ENCODE assay signal across 8 cellular contexts in the genomic region with DNA sequence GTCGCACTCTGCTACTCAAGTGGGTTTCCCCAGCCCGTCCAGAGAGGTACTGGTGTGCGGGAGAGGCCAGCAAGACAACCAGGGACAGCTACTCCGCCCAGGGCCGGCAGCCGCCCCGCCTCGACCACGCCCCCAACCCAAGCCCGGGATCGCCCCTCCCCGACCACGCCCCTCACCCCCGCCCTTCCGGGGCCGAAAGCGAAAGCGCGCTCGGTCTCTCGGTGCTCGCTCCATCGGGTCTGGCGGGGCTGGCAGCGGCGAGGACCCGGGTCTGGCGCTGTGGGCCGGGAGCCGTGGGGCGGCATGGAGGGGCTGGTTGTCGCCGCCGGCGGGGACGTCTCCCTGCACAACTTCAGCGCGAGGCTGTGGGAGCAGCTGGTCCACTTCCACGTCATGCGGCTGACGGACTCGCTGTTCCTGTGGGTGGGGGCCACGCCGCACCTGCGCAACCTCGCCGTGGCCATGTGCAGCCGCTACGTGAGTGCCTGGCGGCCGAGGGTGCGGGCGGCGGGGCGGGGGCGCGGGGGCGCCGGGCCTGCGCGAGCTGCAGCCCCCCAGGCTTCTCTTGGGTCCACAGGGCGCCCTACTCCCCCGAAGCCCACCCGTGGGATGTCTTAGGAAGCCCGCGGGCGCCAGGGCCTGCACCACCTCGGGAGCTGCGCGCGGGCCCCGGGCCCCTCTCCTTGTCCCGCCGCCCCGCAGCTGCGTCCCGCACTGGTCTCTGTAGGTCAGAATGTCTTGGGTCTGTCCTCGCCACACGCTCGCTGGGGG.
A peak's percentile ranks its signal among the peaks of the same experiment; 100 is the strongest.
DNase-seq lines count a peak whose midpoint lies in the region; ATAC-seq and TF ChIP-seq lines count a peak whose summit lies in the region.

A gene with protein sequence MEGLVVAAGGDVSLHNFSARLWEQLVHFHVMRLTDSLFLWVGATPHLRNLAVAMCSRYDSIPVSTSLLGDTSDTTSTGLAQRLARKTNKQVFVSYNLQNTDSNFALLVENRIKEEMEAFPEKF (plus strand): TSS at position 228 of the 771 bp plus-strand sequence. CDS start 76 bp downstream, at position 304.

- no peak for TF ChIP-seq CTCF in AG09309 (IDR thresholded peaks at IDR 0.05; ENCODE audit: control insufficient read depth, insufficient read depth, low read depth, low read length, missing control alignments)

- ATAC-seq in GM19025 (IDR thresholded peaks at IDR 0.05; ENCODE audit: low read depth, unreplicated experiment) = peak; percentile 79
- peak; percentile 72 for ATAC-seq in HG03196 (IDR thresholded peaks at IDR 0.05; ENCODE audit: unreplicated experiment)

- peak within 1 kb of the TSS; percentile 75 for H3K4me3 ChIP-seq in AG09309 (ENCODE audit: control insufficient read depth, low read depth, low read length)

- peak; percentile 25 for DNase-seq in AG09309 (ENCODE audit: low read depth)
- DNase-seq in NCI-H345 treated with DMSO at 0.1 percent for 48 hours (lab: John Stamatoyannopoulos, UW; ENCODE audit: unreplicated experiment) = peak; percentile 8
- peak; percentile 89 for DNase-seq in activated CD4-positive, CD25-positive, alpha-beta regulatory T cell treated with anti-CD3 and anti-CD28 coated beads, Interleukin-2, amount 50 U/mL, for 16 hours (ENCODE audit: low read depth, low spot score)
- DNase-seq in central memory CD4-positive, alpha-beta T cell = peak; percentile 86
- peak; percentile 98 for DNase-seq in islet precursor cell
- DNase-seq in stimulated activated CD4-positive, alpha-beta T cell treated with anti-CD3 and anti-CD28 coated beads, Interleukin-12 subunit alpha, Interleukin-12 subunit beta, amount 100 ng/mL, for 24 hours (ENCODE audit: low read depth in 2 of 2) = peak; percentile 89 to 94

Comparison
In these comparisons a context has a peak if more than half of its experiments do, and no peak if none do; other contexts are left out.
1. Peak in every context shown above with its lines: DNase-seq, ATAC-seq and H3K4me3 ChIP-seq.
2. DNase-seq: peak in every context shown above with its lines; median percentile 98 in islet precursor cell; 92 in stimulated activated CD4-positive, alpha-beta T cell treated with anti-CD3 and anti-CD28 coated beads, Interleukin-12 subunit alpha, Interleukin-12 subunit beta, amount 100 ng/mL, for 24 hours; 89 in activated CD4-positive, CD25-positive, alpha-beta regulatory T cell treated with anti-CD3 and anti-CD28 coated beads, Interleukin-2, amount 50 U/mL, for 16 hours; 86 in central memory CD4-positive, alpha-beta T cell; 25 in AG09309; 8 in NCI-H345 treated with DMSO at 0.1 percent for 48 hours.